ENCODE assay signal across 12 cellular contexts in genomic region chr3:16347548-16347947, GRCh38.
"Had no signal": no experiment of that assay in that cellular context is flagged by ENCODE, and none has a peak within 500 bp of the region (broad histone marks: within the 10 kb centered on the region; RNA-seq: fewer than 3 reads in every experiment).

No MANE protein-coding gene starts in this region.

- H3K27me3 Mint-ChIP-seq: activated naive CD8-positive, alpha-beta T cell treated with anti-CD3 and anti-CD28 coated beads, Interleukin-2, amount 10 ng/mL, durations not matched to agents 7 days and 5 days had no signal

- H3K9me3 Mint-ChIP-seq: activated naive CD8-positive, alpha-beta T cell treated with anti-CD3 and anti-CD28 coated beads, Interleukin-2, amount 10 ng/mL, durations not matched to agents 7 days and 5 days; activated T-cell treated with anti-CD3 and anti-CD28 coated beads, Interleukin-2, amount 50 U/mL, for 4 hours had no signal

- DNase-seq: activated naive CD8-positive, alpha-beta T cell treated with anti-CD3 and anti-CD28 coated beads, Interleukin-2, amount 10 ng/mL, durations not matched to agents 7 days and 5 days; activated T-cell treated with anti-CD3 and anti-CD28 coated beads, Interleukin-2, amount 50 U/mL, for 4 hours; dorsolateral prefrontal cortex; foreskin fibroblast; glutamatergic neuron; lower lobe of right lung; midbrain; nucleus accumbens; right cardiac atrium; substantia nigra; SW 1271; transverse colon had no signal

- H3K4me3 Mint-ChIP-seq: activated naive CD8-positive, alpha-beta T cell treated with anti-CD3 and anti-CD28 coated beads, Interleukin-2, amount 10 ng/mL, durations not matched to agents 7 days and 5 days; activated T-cell treated with anti-CD3 and anti-CD28 coated beads, Interleukin-2, amount 50 U/mL, for 4 hours had no signal

- ATAC-seq: activated T-cell treated with anti-CD3 and anti-CD28 coated beads, Interleukin-2, amount 50 U/mL, for 4 hours; lower lobe of right lung; right cardiac atrium had no signal
